In genomic region chr14:72925171-72925759, GRCh38 we compare ENCODE assay signal across 2 cellular contexts.
TF ChIP-seq lines count a peak whose summit lies in the region.

No MANE protein-coding gene starts in this region.

TF ChIP-seq in HepG2, 621 proteins besides CTCF, POLR2A, EP300 and RAD21 (continued from another document and continues in another):
- TF ChIP-seq TFAP4 (IDR thresholded peaks at IDR 0.05; ENCODE audit: borderline replicate concordance, low read depth) = 0 out of 2 replicates have a peak, but pooled peaks have one; percentile 18
- 0 out of 2 replicates have a peak, but pooled peaks have one; percentile 5 for TF ChIP-seq SAP130 (CRISPR knock-in tag; IDR thresholded peaks at IDR 0.05; ENCODE audit: low read depth)
- 0 out of 2 replicates have a peak, but pooled peaks have one; percentile 15 for TF ChIP-seq PATZ1 (CRISPR knock-in tag; IDR thresholded peaks at IDR 0.05)
- peak; percentile 74 for TF ChIP-seq ZNF687 (CRISPR knock-in tag; IDR thresholded peaks at IDR 0.05)
- peak; percentile 35; the same call in 1 of the 2 replicates for TF ChIP-seq E2F2 (CRISPR knock-in tag; IDR thresholded peaks at IDR 0.05; ENCODE audit: borderline replicate concordance)
- TF ChIP-seq ZNF317 (CRISPR knock-in tag; IDR thresholded peaks at IDR 0.05) = no peak
- no peak for TF ChIP-seq ZBTB7A (CRISPR knock-in tag; IDR thresholded peaks at IDR 0.05)
- no peak for TF ChIP-seq U2AF1 (optimal IDR thresholded peaks at IDR 0.05; ENCODE audit: low read depth, low read length)
- no peak for TF ChIP-seq ZBTB34 (CRISPR knock-in tag; IDR thresholded peaks at IDR 0.05)
- no peak for TF ChIP-seq ZNF513 (CRISPR knock-in tag; conservative IDR thresholded peaks at IDR 0.05)
- no peak for TF ChIP-seq NR2C2 (CRISPR knock-in tag; IDR thresholded peaks at IDR 0.05; ENCODE audit: borderline replicate concordance)

TF ChIP-seq in K562, 482 proteins besides CTCF, POLR2A, EP300 and RAD21 (continued from another document and continues in another):
- TF ChIP-seq PRDM10 (IDR thresholded peaks at IDR 0.05; ENCODE audit: partially characterized antibody) (peak; percentile 51), THRA (IDR thresholded peaks at IDR 0.05) (no peak), ZNF146 (CRISPR knock-in tag; IDR thresholded peaks at IDR 0.05; ENCODE audit: unreplicated experiment) (no peak), TCF7 (IDR thresholded peaks at IDR 0.05; ENCODE audit: borderline replicate concordance) (0 out of 2 replicates have a peak, but pooled peaks have one; percentile 8), BRD4 (IDR thresholded peaks at IDR 0.05) (peak; percentile 81; the same call in 1 of the 2 replicates), EP400 (IDR thresholded peaks at IDR 0.05) (peak; percentile 82), MAZ (CRISPR knock-in tag; conservative IDR thresholded peaks at IDR 0.05 in 1 of 2, IDR thresholded peaks at IDR 0.05 in 1 of 2) (peak in 1 of 2 experiments; percentile 46; a peak in 2 of 4 replicates), ZNF592 (IDR thresholded peaks at IDR 0.05) (peak; percentile 72; the same call in 1 of the 2 replicates), L3MBTL2 (IDR thresholded peaks at IDR 0.05) (peak; percentile 82), USF1 (CRISPR knock-in tag; IDR thresholded peaks at IDR 0.05) (no peak), KAT7 (CRISPR knock-in tag; IDR thresholded peaks at IDR 0.05; ENCODE audit: borderline replicate concordance) (0 out of 2 replicates have a peak, but pooled peaks have one; percentile 47), E2F6 (IDR thresholded peaks at IDR 0.05; ENCODE audit: borderline replicate concordance in 1 of 2, extremely low read depth in 1 of 2, insufficient read depth in 1 of 2, insufficient read length in 1 of 2, low read depth in 1 of 2, low read length in 1 of 2, poor library complexity in 1 of 2, severe bottlenecking in 1 of 2) (peak in 1 of 2 experiments; percentile 19), ELF1 (tag; IDR thresholded peaks at IDR 0.05) (0 out of 2 replicates have a peak, but pooled peaks have one; percentile 26), RFX5 (IDR thresholded peaks at IDR 0.05; ENCODE audit: low read depth, low read length) (peak; percentile 68; the same call in 1 of the 2 replicates), ZBTB5 (IDR thresholded peaks at IDR 0.05) (peak; percentile 73), MGA (IDR thresholded peaks at IDR 0.05) (peak; percentile 77), ZBTB7A (IDR thresholded peaks at IDR 0.05; ENCODE audit: borderline replicate concordance, control insufficient read depth, low read depth, low read length) (peak; percentile 52; the same call in 1 of the 2 replicates), NBN (IDR thresholded peaks at IDR 0.05; ENCODE audit: low read depth) (no peak), POLR2H (tag; IDR thresholded peaks at IDR 0.05; ENCODE audit: low read depth) (peak; percentile 40; the same call in 1 of the 2 replicates), CREM (IDR thresholded peaks at IDR 0.05; ENCODE audit: low read depth) (peak; percentile 78), KDM5B (IDR thresholded peaks at IDR 0.05; ENCODE audit: insufficient replicate concordance, low read depth, low read length) (peak; percentile 28)
